Comparison of ENCODE assay signal across 1 cellular context in genomic region chr17:81927653-81928496, GRCh38.
TF ChIP-seq lines count a peak whose summit lies in the region.

Gene MAFG (minus strand): TSS chr17:81927735. CDS start chr17:81923185, 4,550 bp downstream.

TF ChIP-seq in K562, 482 proteins besides CTCF, POLR2A, EP300 and RAD21 (continued from another document and continues in another):
- no peak for TF ChIP-seq ZNF449 (CRISPR knock-in tag; IDR thresholded peaks at IDR 0.05)
- no peak for TF ChIP-seq ZNF184 (CRISPR knock-in tag; IDR thresholded peaks at IDR 0.05)
- TF ChIP-seq MTF1 (CRISPR knock-in tag; IDR thresholded peaks at IDR 0.05; ENCODE audit: borderline replicate concordance): no peak
- no peak for TF ChIP-seq ZNF586 (CRISPR knock-in tag; conservative IDR thresholded peaks at IDR 0.05)
- TF ChIP-seq KLF13 (tag; IDR thresholded peaks at IDR 0.05; ENCODE audit: borderline replicate concordance, low read depth): no peak
- TF ChIP-seq ZNF589 (CRISPR knock-in tag; IDR thresholded peaks at IDR 0.05; ENCODE audit: low read depth): no peak
- TF ChIP-seq ZBTB11 (CRISPR knock-in tag; IDR thresholded peaks at IDR 0.05): no peak
- TF ChIP-seq SMAD4 (CRISPR knock-in tag; conservative IDR thresholded peaks at IDR 0.05): peak; percentile 85
- no peak for TF ChIP-seq ZNF57 (CRISPR knock-in tag; IDR thresholded peaks at IDR 0.05)
- no peak for TF ChIP-seq SMAD3 (CRISPR knock-in tag; conservative IDR thresholded peaks at IDR 0.05)
- peak; percentile 78 for TF ChIP-seq CEBPG (CRISPR knock-in tag; IDR thresholded peaks at IDR 0.05)
- TF ChIP-seq CEBPG (tag; conservative IDR thresholded peaks at IDR 0.05 in 1 of 2, IDR thresholded peaks at IDR 0.05 in 1 of 2): peak in 1 of 2 experiments; percentile 26; a peak in 1 of 4 replicates
- TF ChIP-seq THRB (CRISPR knock-in tag; conservative IDR thresholded peaks at IDR 0.05): no peak
- no peak for TF ChIP-seq ZNF239 (CRISPR knock-in tag; IDR thresholded peaks at IDR 0.05)
- peak in 1 of 3 experiments; percentile 63 for TF ChIP-seq YY1 (IDR thresholded peaks at IDR 0.05; ENCODE audit: borderline replicate concordance in 1 of 3, control insufficient read depth in 1 of 3, extremely low read depth in 1 of 3, insufficient read depth in 3 of 3, insufficient read length in 1 of 3, insufficient replicate concordance in 2 of 3, low read depth in 1 of 3, low read length in 2 of 3)
- TF ChIP-seq ELK1 (CRISPR knock-in tag; IDR thresholded peaks at IDR 0.05): no peak
- no peak for TF ChIP-seq HDAC3 (IDR thresholded peaks at IDR 0.05; ENCODE audit: borderline replicate concordance, partially characterized antibody)
- no peak for TF ChIP-seq ZNF407 (IDR thresholded peaks at IDR 0.05; ENCODE audit: low read depth)
- no peak for TF ChIP-seq XRCC3 (IDR thresholded peaks at IDR 0.05)
- peak; percentile 81; the same call in 1 of the 2 replicates for TF ChIP-seq CREB3L1 (IDR thresholded peaks at IDR 0.05; ENCODE audit: borderline replicate concordance, low read depth)
- no peak for TF ChIP-seq NCOA1 (IDR thresholded peaks at IDR 0.05; ENCODE audit: low read depth)
- no peak for TF ChIP-seq CBX8 (IDR thresholded peaks at IDR 0.05; ENCODE audit: borderline replicate concordance, extremely low read depth, low read depth, low read length, poor library complexity, severe bottlenecking)
- no peak for TF ChIP-seq SUPT5H (IDR thresholded peaks at IDR 0.05)
- no peak for TF ChIP-seq ZNF696 (CRISPR knock-in tag; conservative IDR thresholded peaks at IDR 0.05)
- TF ChIP-seq SAFB2 (IDR thresholded peaks at IDR 0.05; ENCODE audit: borderline replicate concordance, low read depth, low read length, severe bottlenecking): no peak
- TF ChIP-seq NR4A1 (CRISPR knock-in tag; IDR thresholded peaks at IDR 0.05): no peak
- 0 out of 2 replicates have a peak, but pooled peaks have one; percentile 53 for TF ChIP-seq NR4A1 (tag; IDR thresholded peaks at IDR 0.05)
- no peak for TF ChIP-seq ILK (tag; IDR thresholded peaks at IDR 0.05; ENCODE audit: borderline replicate concordance, low read depth)
- no peak for TF ChIP-seq ARID3B (CRISPR knock-in tag; IDR thresholded peaks at IDR 0.05; ENCODE audit: borderline replicate concordance)
- no peak for TF ChIP-seq BRD4 (IDR thresholded peaks at IDR 0.05)
- TF ChIP-seq ETV6 (IDR thresholded peaks at IDR 0.05; ENCODE audit: borderline replicate concordance in 1 of 2, low read depth in 2 of 2, low read length in 1 of 2): no peak
- TF ChIP-seq ETV6 (CRISPR knock-in tag; IDR thresholded peaks at IDR 0.05; ENCODE audit: borderline replicate concordance): 0 out of 2 replicates have a peak, but pooled peaks have one; percentile 55
- TF ChIP-seq ZFP1 (CRISPR knock-in tag; IDR thresholded peaks at IDR 0.05): peak; percentile 37; the same call in 1 of the 2 replicates
- TF ChIP-seq RNF2 (IDR thresholded peaks at IDR 0.05): no peak
- peak; percentile 98 for TF ChIP-seq NRF1 (conservative IDR thresholded peaks at IDR 0.05 in 1 of 2, IDR thresholded peaks at IDR 0.05 in 1 of 2)
- peak; percentile 28; the same call in 1 of the 2 replicates for TF ChIP-seq HLTF (IDR thresholded peaks at IDR 0.05)
- no peak for TF ChIP-seq ZFP36 (IDR thresholded peaks at IDR 0.05; ENCODE audit: low read depth, low read length, partially characterized antibody)
- no peak for TF ChIP-seq PHB2 (IDR thresholded peaks at IDR 0.05; ENCODE audit: low read depth)
- peak; percentile 92 for TF ChIP-seq CTBP1 (IDR thresholded peaks at IDR 0.05; ENCODE audit: borderline replicate concordance)
- 0 out of 4 replicates have a peak, but pooled peaks of 1 of the 2 experiments have one; percentile 36 for TF ChIP-seq ZNF639 (CRISPR knock-in tag; conservative IDR thresholded peaks at IDR 0.05 in 1 of 2, IDR thresholded peaks at IDR 0.05 in 1 of 2)
